8 cellular contexts compared by ENCODE assay signal in genomic region chr3:158105710-158106438, GRCh38. TPM values are rescaled to one million over a fixed set of nuclear protein-coding genes. Genes with fewer than 3 reads are reported as not detected.
A peak's percentile ranks its signal among the peaks of the same experiment; 100 is the strongest.
DNase-seq lines count a peak whose midpoint lies in the region; ATAC-seq and TF ChIP-seq lines count a peak whose summit lies in the region.

Gene SHOX2 (minus strand): TSS chr3:158106420. CDS start chr3:158106024, 396 bp downstream.

- H3K4me3 Mint-ChIP-seq in activated CD8-positive, alpha-beta T cell treated with anti-CD3 and anti-CD28 coated beads for 36 hours, result peak within 1 kb of the TSS; percentile 70

- TF ChIP-seq CTCF in activated CD8-positive, alpha-beta T cell treated with anti-CD3 and anti-CD28 coated beads for 36 hours (IDR thresholded peaks at IDR 0.05), result no peak
- no peak for TF ChIP-seq CTCF in retinal pigment epithelial cell (conservative IDR thresholded peaks at IDR 0.05; ENCODE audit: low read depth, low read length)

- no peaks in the 10 kb centered on the region for H3K9me3 Mint-ChIP-seq in activated CD8-positive, alpha-beta T cell treated with anti-CD3 and anti-CD28 coated beads for 36 hours

- no peak for ATAC-seq in activated CD8-positive, alpha-beta T cell treated with anti-CD3 and anti-CD28 coated beads for 36 hours
- ATAC-seq in GM18517 (IDR thresholded peaks at IDR 0.05; ENCODE audit: unreplicated experiment), result no peak

- peak within 1 kb of the TSS; percentile 30 for H3K4me3 ChIP-seq in retinal pigment epithelial cell (ENCODE audit: low read length)

- POLR2A ChIA-PET in activated CD8-positive, alpha-beta T cell treated with anti-CD3 and anti-CD28 coated beads for 36 hours (lab: Charles Lee), result no interaction called here

- H3K4me1 Mint-ChIP-seq in activated CD8-positive, alpha-beta T cell treated with anti-CD3 and anti-CD28 coated beads for 36 hours (ENCODE audit: low read depth), result peaks cover 49% of the 10 kb centered on the region

- no peak within 1 kb of the TSS for H3K27ac Mint-ChIP-seq in activated CD8-positive, alpha-beta T cell treated with anti-CD3 and anti-CD28 coated beads for 36 hours

- intact Hi-C loops in activated CD8-positive, alpha-beta T cell treated with anti-CD3 and anti-CD28 coated beads for 36 hours (cut with micrococcal nuclease), result loop anchor here (10.0 kb wide), 2 partner anchors 209 to 329 kb away; no protein-coding TSS in a partner anchor

- DNase-seq in NCI-H1417 (lab: John Stamatoyannopoulos, UW) (peak; percentile 54 to 80 (median 69)), NCI-H1417 treated with DMSO at 0.1 percent for 48 hours (lab: John Stamatoyannopoulos, UW) (no peak), M059J (ENCODE audit: low read depth) (peak; percentile 78), glomerular visceral epithelial cell (ENCODE audit: extremely low spot score) (peak; percentile 79), retinal pigment epithelial cell (ENCODE audit: low read depth) (no peak), cerebellar nuclear complex (lab: John Stamatoyannopoulos, UW) (no peak)
- peak; percentile 12 for DNase-seq in activated CD8-positive, alpha-beta T cell treated with anti-CD3 and anti-CD28 coated beads for 36 hours

- H3K36me3 Mint-ChIP-seq in activated CD8-positive, alpha-beta T cell treated with anti-CD3 and anti-CD28 coated beads for 36 hours (ENCODE audit: low read depth), result peaks cover 1% of the 10 kb centered on the region

- H3K27me3 Mint-ChIP-seq in activated CD8-positive, alpha-beta T cell treated with anti-CD3 and anti-CD28 coated beads for 36 hours, result peaks cover 67% of the 10 kb centered on the region

- CTCF ChIA-PET in activated CD8-positive, alpha-beta T cell treated with anti-CD3 and anti-CD28 coated beads for 36 hours (lab: Charles Lee), result no interaction called here

RNA-seq across cellular contexts. Expression of gene SHOX2, which starts in this region (rescaled TPM):
- total RNA-seq in M059J (2014; rRNA removed; shearing (Covaris generic)), result 21.3 and 32.9 TPM in 2 replicates
- not detected for total RNA-seq in activated CD8-positive, alpha-beta T cell treated with anti-CD3 and anti-CD28 coated beads for 36 hours

Comparison
In these comparisons a context has a peak if more than half of its experiments do, and no peak if none do; other contexts are left out.
1. RNA of gene SHOX2 (total RNA-seq): 21.3 to 32.9 TPM in M059J; not detected in activated CD8-positive, alpha-beta T cell treated with anti-CD3 and anti-CD28 coated beads for 36 hours; every median in the first group is over 10 times any median in the second.
2. DNase-seq: peak in NCI-H1417 (3 of 3), M059J (single experiment) and glomerular visceral epithelial cell (single experiment); none in NCI-H1417 treated with DMSO at 0.1 percent for 48 hours (single experiment), retinal pigment epithelial cell (single experiment) and cerebellar nuclear complex (0 of 2).
3. Peak in DNase-seq in activated CD8-positive, alpha-beta T cell treated with anti-CD3 and anti-CD28 coated beads for 36 hours; RNA of the gene not detected or under 1 TPM.